ENCODE assay signal across 8 cellular contexts in genomic region chr14:24271134-24271833, GRCh38. TPM values are rescaled to one million over a fixed set of nuclear protein-coding genes. Genes with fewer than 3 reads are reported as not detected.
DNase-seq lines count a peak whose midpoint lies in the region; ATAC-seq and TF ChIP-seq lines count a peak whose summit lies in the region.

A gene with protein sequence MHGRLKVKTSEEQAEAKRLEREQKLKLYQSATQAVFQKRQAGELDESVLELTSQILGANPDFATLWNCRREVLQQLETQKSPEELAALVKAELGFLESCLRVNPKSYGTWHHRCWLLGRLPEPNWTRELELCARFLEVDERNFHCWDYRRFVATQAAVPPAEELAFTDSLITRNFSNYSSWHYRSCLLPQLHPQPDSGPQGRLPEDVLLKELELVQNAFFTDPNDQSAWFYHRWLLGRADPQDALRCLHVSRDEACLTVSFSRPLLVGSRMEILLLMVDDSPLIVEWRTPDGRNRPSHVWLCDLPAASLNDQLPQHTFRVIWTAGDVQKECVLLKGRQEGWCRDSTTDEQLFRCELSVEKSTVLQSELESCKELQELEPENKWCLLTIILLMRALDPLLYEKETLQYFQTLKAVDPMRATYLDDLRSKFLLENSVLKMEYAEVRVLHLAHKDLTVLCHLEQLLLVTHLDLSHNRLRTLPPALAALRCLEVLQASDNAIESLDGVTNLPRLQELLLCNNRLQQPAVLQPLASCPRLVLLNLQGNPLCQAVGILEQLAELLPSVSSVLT (minus strand): TSS chr14:24271597. CDS start chr14:24271115, 482 bp downstream.

- H3K27me3 ChIP-seq in kidney epithelial cell (ENCODE audit: control insufficient read depth, insufficient read depth, low read length): no peaks in the 10 kb centered on the region

- H3K4me3 ChIP-seq in kidney epithelial cell (ENCODE audit: low read depth, low read length): peak within 1 kb of the TSS; percentile 68

- TF ChIP-seq CTCF in AG09319 (IDR thresholded peaks at IDR 0.05; ENCODE audit: low read depth, low read length): peak; percentile 73
- peak; percentile 64 for TF ChIP-seq CTCF in kidney epithelial cell (IDR thresholded peaks at IDR 0.05; ENCODE audit: insufficient read depth, low read length, poor library complexity, severe bottlenecking)

- peaks cover 2% of the 10 kb centered on the region for H3K36me3 ChIP-seq in kidney epithelial cell (ENCODE audit: control insufficient read depth, insufficient read depth, low read length)

- DNase-seq in AG09319 (ENCODE audit: extremely low read depth, low read depth) (peak; percentile 57), NCI-H345 (lab: John Stamatoyannopoulos, UW) (peak; percentile 97), cerebellar cortex (ENCODE audit: low spot score) (peak; percentile 88), kidney epithelial cell (ENCODE audit: low read depth) (peak; percentile 31)
- peak; percentile 80 to 84 for DNase-seq in stimulated activated CD4-positive, alpha-beta T cell treated with anti-CD3 and anti-CD28 coated beads, Interleukin-15, amount 100 ng/mL, for 48 hours (ENCODE audit: low read depth in 2 of 2)

- ATAC-seq in GM19023 (IDR thresholded peaks at IDR 0.05; ENCODE audit: unreplicated experiment) (peak; percentile 91), HG03280 (IDR thresholded peaks at IDR 0.05; ENCODE audit: unreplicated experiment) (peak; percentile 88)
- peak; percentile 83 to 89 for ATAC-seq in activated CD4-positive, CD25-positive, alpha-beta regulatory T cell treated with anti-CD3 and anti-CD28 coated beads, Interleukin-2, amount 50 U/mL, for 24 hours

RNA-seq across cellular contexts. Expression of the gene that starts here (rescaled TPM):
- total RNA-seq in kidney epithelial cell: 54.0 and 59.2 TPM in 2 replicates

Comparison
In these comparisons a context has a peak if more than half of its experiments do, and no peak if none do; other contexts are left out.
1. Peak in every context shown above with its lines: DNase-seq, ATAC-seq and H3K4me3 ChIP-seq.
2. DNase-seq: peak in every context shown above with its lines; median percentile 97 in NCI-H345; 88 in cerebellar cortex; 82 in stimulated activated CD4-positive, alpha-beta T cell treated with anti-CD3 and anti-CD28 coated beads, Interleukin-15, amount 100 ng/mL, for 48 hours; 57 in AG09319; 31 in kidney epithelial cell.